Comparison of ENCODE assay signal across 8 cellular contexts in the genomic region with DNA sequence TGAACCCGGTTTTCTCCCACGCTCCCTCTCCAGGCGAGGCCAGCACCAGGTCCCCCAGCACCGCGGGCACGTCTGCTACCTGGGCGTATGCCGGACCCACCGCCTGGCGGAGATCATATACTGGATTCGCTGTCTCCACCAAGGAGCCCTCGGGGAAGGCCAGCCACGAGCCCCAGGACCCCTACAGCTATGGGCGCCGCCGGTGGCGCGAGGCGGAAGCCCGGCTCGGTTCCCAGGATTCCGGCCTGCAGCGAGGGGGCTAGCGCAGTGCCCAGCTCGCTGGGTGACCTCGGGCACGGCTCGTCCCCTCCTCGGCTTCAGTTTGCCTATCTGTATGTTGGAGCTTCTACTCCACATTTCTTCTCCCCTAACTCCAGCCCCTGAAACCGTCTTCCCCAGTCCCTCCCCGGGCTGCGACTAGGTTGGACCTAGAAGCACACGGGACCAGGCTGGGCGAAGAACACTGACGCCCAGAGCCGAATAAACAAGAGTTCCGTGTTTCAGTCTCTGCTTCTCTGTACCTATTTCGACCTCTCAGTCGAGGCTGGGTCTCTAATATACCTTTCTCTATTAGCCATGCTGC. TPM values are rescaled to one million over a fixed set of nuclear protein-coding genes. Genes with fewer than 3 reads are reported as not detected.
DNase-seq lines count a peak whose midpoint lies in the region; ATAC-seq and TF ChIP-seq lines count a peak whose summit lies in the region.

No MANE protein-coding gene starts in this region.

- H3K36me3 Mint-ChIP-seq in activated naive CD4-positive, alpha-beta T cell treated with anti-CD3 and anti-CD28 coated beads for 36 hours (ENCODE audit: low read depth) = peaks cover 16% of the 10 kb centered on the region

- H3K9me3 ChIP-seq in mucosa of descending colon = no peaks in the 10 kb centered on the region
- H3K9me3 ChIP-seq in vagina = no peaks in the 10 kb centered on the region

- ATAC-seq in mucosa of descending colon = peak; percentile 26
- no peak for ATAC-seq in GM21737 (IDR thresholded peaks at IDR 0.05; ENCODE audit: unreplicated experiment)
- ATAC-seq in HG03460 (IDR thresholded peaks at IDR 0.05; ENCODE audit: unreplicated experiment) = no peak

- H3K4me3 ChIP-seq in dorsolateral prefrontal cortex (peak overlapping the region; percentile 54 to 91 (median 71)), mucosa of descending colon (no peak overlapping the region), vagina (peak overlapping the region; percentile 49 to 62)

- intact Hi-C loops in activated naive CD4-positive, alpha-beta T cell treated with anti-CD3 and anti-CD28 coated beads for 36 hours (cut with micrococcal nuclease) = no loop called here
- intact Hi-C loops in dorsolateral prefrontal cortex (cut with DNase I) = loop anchor here (2.0 to 5.0 kb wide), 2 partner anchors 77 kb away; a partner anchor contains a TSS
- intact Hi-C loops in mucosa of descending colon (cut with DNase I, micrococcal nuclease) = no loop called here
- intact Hi-C loops in vagina (cut with DNase I) = no loop called here

- no peaks in the 10 kb centered on the region for H3K9me3 Mint-ChIP-seq in activated naive CD4-positive, alpha-beta T cell treated with anti-CD3 and anti-CD28 coated beads for 36 hours

- H3K27me3 Mint-ChIP-seq in activated naive CD4-positive, alpha-beta T cell treated with anti-CD3 and anti-CD28 coated beads for 36 hours (ENCODE audit: low read depth) = peaks cover 13% of the 10 kb centered on the region

- H3K27ac Mint-ChIP-seq in activated naive CD4-positive, alpha-beta T cell treated with anti-CD3 and anti-CD28 coated beads for 36 hours = no peak overlapping the region

- TF ChIP-seq POLR2A in vagina (IDR thresholded peaks at IDR 0.05) = no peak

- H3K4me1 ChIP-seq in mucosa of descending colon (ENCODE audit: low read depth) = peaks cover 17% of the 10 kb centered on the region
- peaks cover 21% of the 10 kb centered on the region for H3K4me1 ChIP-seq in vagina

- H3K27me3 ChIP-seq in dorsolateral prefrontal cortex = no peaks in the 10 kb centered on the region
- no peaks in the 10 kb centered on the region for H3K27me3 ChIP-seq in vagina

- peak overlapping the region; percentile 70 for H3K4me3 Mint-ChIP-seq in activated naive CD4-positive, alpha-beta T cell treated with anti-CD3 and anti-CD28 coated beads for 36 hours

- H3K36me3 ChIP-seq in mucosa of descending colon (ENCODE audit: low read depth) = no peaks in the 10 kb centered on the region
- H3K36me3 ChIP-seq in vagina = peaks cover 0 to 19% of the 10 kb centered on the region in 2 donors

- peaks cover 31% of the 10 kb centered on the region for H3K4me1 Mint-ChIP-seq in activated naive CD4-positive, alpha-beta T cell treated with anti-CD3 and anti-CD28 coated beads for 36 hours (ENCODE audit: low read depth)

- peak in 15 of 56 donors; percentile 0 to 35 (median 8) for TF ChIP-seq CTCF in dorsolateral prefrontal cortex (IDR thresholded peaks at IDR 0.05 in 54 of 56, conservative IDR thresholded peaks at IDR 0.05 in 2 of 56; ENCODE audit: low read depth in 1 of 56, partially characterized antibody in 56 of 56)
- TF ChIP-seq CTCF in mucosa of descending colon (IDR thresholded peaks at IDR 0.05) = no peak
- TF ChIP-seq CTCF in vagina (IDR thresholded peaks at IDR 0.05) = peak in 1 of 3 experiments; percentile 4

- H3K27ac ChIP-seq in dorsolateral prefrontal cortex = peak overlapping the region in 58 of 59 donors; percentile 20 to 95 (median 90)
- peak overlapping the region; percentile 79 for H3K27ac ChIP-seq in vagina

- DNase-seq in activated naive CD4-positive, alpha-beta T cell treated with anti-CD3 and anti-CD28 coated beads for 36 hours = no peak
- DNase-seq in activated naive CD4-positive, alpha-beta T cell treated with anti-CD3 and anti-CD28 coated beads, Interleukin-2, amount 50 U/mL, for 16 hours = no peak
- DNase-seq in dorsolateral prefrontal cortex (no peak), mucosa of descending colon (no peak), vagina (ENCODE audit: extremely low spot score in 2 of 2) (no peak), NCI-H82 treated with DMSO at 0.1 percent for 48 hours (lab: John Stamatoyannopoulos, UW; ENCODE audit: unreplicated experiment) (no peak)

- CTCF ChIA-PET in activated naive CD4-positive, alpha-beta T cell treated with anti-CD3 and anti-CD28 coated beads for 36 hours (lab: Charles Lee) = interaction anchor here (0.6 to 1.0 kb wide), 3 partner anchors 20 to 306 kb away, joined by 3 to 4 read pairs (median 4); a partner anchor contains a TSS

RNA-seq across cellular contexts. Expression of a gene that starts 0.8 kb away (rescaled TPM):
- total RNA-seq in activated naive CD4-positive, alpha-beta T cell treated with anti-CD3 and anti-CD28 coated beads for 36 hours = under 1 TPM; 0.32 to 0.48 TPM
- total RNA-seq in dorsolateral prefrontal cortex (100 to 1,000 TPM in 78 of 120 experiments, 10 to 100 TPM in 42; 55.9 to 163 (median 105) TPM), mucosa of descending colon (1 to 10 TPM; 1.9 to 7.6 (median 2.2) TPM), vagina (12.3 TPM)

RNA-seq across cellular contexts. Expression of a gene that starts 0.8 kb away (rescaled TPM):
- total RNA-seq in activated naive CD4-positive, alpha-beta T cell treated with anti-CD3 and anti-CD28 coated beads for 36 hours = 1 to 10 TPM; 1.4 to 1.8 TPM
- total RNA-seq in dorsolateral prefrontal cortex (1 to 10 TPM in 93 of 120 experiments, under 1 TPM in 26, not detected in 1; 0.33 to 4.1 (median 1.5) TPM), mucosa of descending colon (1 to 10 TPM in 2 of 3 donors, under 1 TPM in 1; 0.69 to 1.3 (median 1.2) TPM), vagina (2.7 TPM)

RNA-seq across cellular contexts. Expression of a gene that starts 13.1 kb away (rescaled TPM):
- 100 to 1,000 TPM; 380 to 394 TPM for total RNA-seq in activated naive CD4-positive, alpha-beta T cell treated with anti-CD3 and anti-CD28 coated beads for 36 hours
- total RNA-seq in dorsolateral prefrontal cortex (100 to 1,000 TPM in 54 of 120 experiments, 10 to 100 TPM in 66; 75.9 to 139 (median 99.2) TPM), mucosa of descending colon (100 to 1,000 TPM in 1 of 3 donors, 10 to 100 TPM in 2; 68.1 to 101 (median 94.8) TPM), vagina (156 TPM)

RNA-seq across cellular contexts. Expression of a gene that starts 24.4 kb away (rescaled TPM):
- total RNA-seq in activated naive CD4-positive, alpha-beta T cell treated with anti-CD3 and anti-CD28 coated beads for 36 hours = 10 to 100 TPM; 70.5 to 75.6 TPM
- total RNA-seq in dorsolateral prefrontal cortex (1 to 10 TPM in 119 of 120 experiments, under 1 TPM in 1; 0.87 to 9.6 (median 3.6) TPM), mucosa of descending colon (10 to 100 TPM in 2 of 3 donors, 1 to 10 TPM in 1; 9.6 to 20.8 (median 16.3) TPM), vagina (14.7 TPM)

RNA-seq across cellular contexts. Expression of a gene that starts 24.5 kb away (rescaled TPM):
- total RNA-seq in activated naive CD4-positive, alpha-beta T cell treated with anti-CD3 and anti-CD28 coated beads for 36 hours = 10 to 100 TPM; 85.2 to 97.8 TPM
- 100 to 1,000 TPM in 1 of 120 experiments, 10 to 100 TPM in 119; 44.4 to 102 (median 65.0) TPM for total RNA-seq in dorsolateral prefrontal cortex
- total RNA-seq in mucosa of descending colon = 100 to 1,000 TPM in 1 of 3 donors, 10 to 100 TPM in 2; 76.1 to 119 (median 90.1) TPM
- total RNA-seq in vagina = 59.4 TPM

Comparison
In these comparisons a context has a peak if more than half of its experiments do, and no peak if none do; other contexts are left out.
1. intact Hi-C loops: an anchor here in dorsolateral prefrontal cortex (2.0 to 5.0 kb wide); none called in activated naive CD4-positive, alpha-beta T cell treated with anti-CD3 and anti-CD28 coated beads for 36 hours, mucosa of descending colon and vagina.